ENCODE assay signal across 8 cellular contexts in genomic region chr12:123905319-123905925, GRCh38.
A peak's percentile ranks its signal among the peaks of the same experiment; 100 is the strongest.
DNase-seq lines count a peak whose midpoint lies in the region; TF ChIP-seq lines count a peak whose summit lies in the region.

No MANE protein-coding gene starts in this region.

- no peak overlapping the region for H3K4me2 ChIP-seq in SK-N-SH

- CTCF ChIA-PET in SK-N-SH (lab: Yijun Ruan, JAX) = interaction anchor here (0.6 to 3.2 kb wide), 28 partner anchors 9 to 842 kb away, joined by 3 to 21 read pairs (median 4); no protein-coding TSS in a partner anchor

- H3K9me2 ChIP-seq in SK-N-SH = no peaks in the 10 kb centered on the region

- TF ChIP-seq POLR2A in uterus (IDR thresholded peaks at IDR 0.05) = no peak

- DNase-seq in DMS 273 (lab: John Stamatoyannopoulos, UW; ENCODE audit: unreplicated experiment) = peak; percentile 62
- peak; percentile 82 for DNase-seq in Jurkat, Clone E6-1 (ENCODE audit: low read depth, low spot score)
- peak; percentile 74 for DNase-seq in SK-N-SH
- DNase-seq in activated naive CD4-positive, alpha-beta T cell treated with Interleukin-2 at 50 U/mL for 16 hours = peak; percentile 67
- peak; percentile 31 for DNase-seq in germinal center (ENCODE audit: low spot score)
- peak; percentile 66 for DNase-seq in pons (ENCODE audit: low spot score)
- peak; percentile 65 to 68 for DNase-seq in uterus
- DNase-seq in ecto neural progenitor cell (ENCODE audit: low spot score) = no peak

- TF ChIP-seq EP300 in SK-N-SH (IDR thresholded peaks at IDR 0.05; ENCODE audit: borderline replicate concordance in 1 of 2, low read depth in 1 of 2, low read length in 1 of 2) = no peak

- no peak overlapping the region for H3K9ac ChIP-seq in SK-N-SH

- peak; percentile 57 for TF ChIP-seq RAD21 in SK-N-SH (IDR thresholded peaks at IDR 0.05; ENCODE audit: low read length)

- H3K27ac ChIP-seq in SK-N-SH (ENCODE audit: low read depth in 2 of 2, low read length in 1 of 2) (no peak overlapping the region), uterus (no peak overlapping the region)

- TF ChIP-seq CTCF in SK-N-SH (IDR thresholded peaks at IDR 0.05) = peak; percentile 78
- TF ChIP-seq CTCF in uterus (IDR thresholded peaks at IDR 0.05) = peak; percentile 57 to 72 (median 65)

- intact Hi-C loops in uterus (cut with DNase I; ENCODE audit: low total_unique reads) = loop anchor here (5.0 kb wide), 1 partner anchor 168 kb away; no protein-coding TSS in a partner anchor

- H3K4me3 ChIP-seq in Jurkat, Clone E6-1 (ENCODE audit: low read length) = no peak overlapping the region
- no peak overlapping the region for H3K4me3 ChIP-seq in SK-N-SH (ENCODE audit: low read depth in 2 of 2, low read length in 1 of 2)
- H3K4me3 ChIP-seq in uterus = no peak overlapping the region

- peaks cover 0 to 6% of the 10 kb centered on the region in 2 experiments; a peak in 1 of 4 replicates for H3K4me1 ChIP-seq in SK-N-SH (ENCODE audit: control insufficient read depth in 1 of 2, insufficient read depth in 2 of 2, low read depth in 1 of 2, low read length in 1 of 2)
- H3K4me1 ChIP-seq in uterus = no peaks in the 10 kb centered on the region

- no peaks in the 10 kb centered on the region for H4K20me1 ChIP-seq in SK-N-SH (ENCODE audit: insufficient read depth)

- WGBS in SK-N-SH (ENCODE audit: low lambda C conversion rate) = 35% methylated on average over 9 of the region's 9 CpGs

- POLR2A ChIA-PET in SK-N-SH (lab: Yijun Ruan, JAX) = no interaction called here

- no peak overlapping the region for H2AFZ ChIP-seq in SK-N-SH (ENCODE audit: low read depth)

- H3K27me3 ChIP-seq in SK-N-SH (ENCODE audit: insufficient read depth) (no peaks in the 10 kb centered on the region), uterus (no peaks in the 10 kb centered on the region)

- H3K36me3 ChIP-seq in SK-N-SH (replicated peaks in 1 of 2; ENCODE audit: control insufficient read depth in 1 of 2, insufficient read depth in 2 of 2, low read length in 1 of 2) = no peaks in the 10 kb centered on the region
- no peaks in the 10 kb centered on the region for H3K36me3 ChIP-seq in uterus

- no peaks in the 10 kb centered on the region for H3K79me2 ChIP-seq in SK-N-SH (ENCODE audit: insufficient read depth)

- no peaks in the 10 kb centered on the region for H3F3A ChIP-seq in SK-N-SH (replicated peaks; ENCODE audit: insufficient read depth)

- no peaks in the 10 kb centered on the region for H3K9me3 ChIP-seq in SK-N-SH
- no peaks in the 10 kb centered on the region for H3K9me3 ChIP-seq in uterus

TF ChIP-seq in SK-N-SH, 30 proteins besides CTCF, POLR2A, EP300 and RAD21:
- TF ChIP-seq, protein P1, sequence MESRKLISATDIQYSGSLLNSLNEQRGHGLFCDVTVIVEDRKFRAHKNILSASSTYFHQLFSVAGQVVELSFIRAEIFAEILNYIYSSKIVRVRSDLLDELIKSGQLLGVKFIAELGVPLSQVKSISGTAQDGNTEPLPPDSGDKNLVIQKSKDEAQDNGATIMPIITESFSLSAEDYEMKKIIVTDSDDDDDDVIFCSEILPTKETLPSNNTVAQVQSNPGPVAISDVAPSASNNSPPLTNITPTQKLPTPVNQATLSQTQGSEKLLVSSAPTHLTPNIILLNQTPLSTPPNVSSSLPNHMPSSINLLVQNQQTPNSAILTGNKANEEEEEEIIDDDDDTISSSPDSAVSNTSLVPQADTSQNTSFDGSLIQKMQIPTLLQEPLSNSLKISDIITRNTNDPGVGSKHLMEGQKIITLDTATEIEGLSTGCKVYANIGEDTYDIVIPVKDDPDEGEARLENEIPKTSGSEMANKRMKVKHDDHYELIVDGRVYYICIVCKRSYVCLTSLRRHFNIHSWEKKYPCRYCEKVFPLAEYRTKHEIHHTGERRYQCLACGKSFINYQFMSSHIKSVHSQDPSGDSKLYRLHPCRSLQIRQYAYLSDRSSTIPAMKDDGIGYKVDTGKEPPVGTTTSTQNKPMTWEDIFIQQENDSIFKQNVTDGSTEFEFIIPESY (IDR thresholded peaks at IDR 0.05; ENCODE audit: borderline replicate concordance, low read depth) = no peak
- peak; percentile 65; the same call in 1 of the 2 replicates for TF ChIP-seq FOSL2 (IDR thresholded peaks at IDR 0.05; ENCODE audit: borderline replicate concordance, low read depth)
- TF ChIP-seq RFX5 (IDR thresholded peaks at IDR 0.05; ENCODE audit: low read length) = no peak
- TF ChIP-seq IRF3 (IDR thresholded peaks at IDR 0.05; ENCODE audit: low read depth, low read length) = no peak
- peak; percentile 54 for TF ChIP-seq JUND (IDR thresholded peaks at IDR 0.05)
- TF ChIP-seq SMC3 (IDR thresholded peaks at IDR 0.05; ENCODE audit: low read depth, low read length) = peak; percentile 56; the same call in 1 of the 2 replicates
- TF ChIP-seq, protein P2, sequence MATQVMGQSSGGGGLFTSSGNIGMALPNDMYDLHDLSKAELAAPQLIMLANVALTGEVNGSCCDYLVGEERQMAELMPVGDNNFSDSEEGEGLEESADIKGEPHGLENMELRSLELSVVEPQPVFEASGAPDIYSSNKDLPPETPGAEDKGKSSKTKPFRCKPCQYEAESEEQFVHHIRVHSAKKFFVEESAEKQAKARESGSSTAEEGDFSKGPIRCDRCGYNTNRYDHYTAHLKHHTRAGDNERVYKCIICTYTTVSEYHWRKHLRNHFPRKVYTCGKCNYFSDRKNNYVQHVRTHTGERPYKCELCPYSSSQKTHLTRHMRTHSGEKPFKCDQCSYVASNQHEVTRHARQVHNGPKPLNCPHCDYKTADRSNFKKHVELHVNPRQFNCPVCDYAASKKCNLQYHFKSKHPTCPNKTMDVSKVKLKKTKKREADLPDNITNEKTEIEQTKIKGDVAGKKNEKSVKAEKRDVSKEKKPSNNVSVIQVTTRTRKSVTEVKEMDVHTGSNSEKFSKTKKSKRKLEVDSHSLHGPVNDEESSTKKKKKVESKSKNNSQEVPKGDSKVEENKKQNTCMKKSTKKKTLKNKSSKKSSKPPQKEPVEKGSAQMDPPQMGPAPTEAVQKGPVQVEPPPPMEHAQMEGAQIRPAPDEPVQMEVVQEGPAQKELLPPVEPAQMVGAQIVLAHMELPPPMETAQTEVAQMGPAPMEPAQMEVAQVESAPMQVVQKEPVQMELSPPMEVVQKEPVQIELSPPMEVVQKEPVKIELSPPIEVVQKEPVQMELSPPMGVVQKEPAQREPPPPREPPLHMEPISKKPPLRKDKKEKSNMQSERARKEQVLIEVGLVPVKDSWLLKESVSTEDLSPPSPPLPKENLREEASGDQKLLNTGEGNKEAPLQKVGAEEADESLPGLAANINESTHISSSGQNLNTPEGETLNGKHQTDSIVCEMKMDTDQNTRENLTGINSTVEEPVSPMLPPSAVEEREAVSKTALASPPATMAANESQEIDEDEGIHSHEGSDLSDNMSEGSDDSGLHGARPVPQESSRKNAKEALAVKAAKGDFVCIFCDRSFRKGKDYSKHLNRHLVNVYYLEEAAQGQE (IDR thresholded peaks at IDR 0.05; ENCODE audit: low read depth, low read length) = no peak
- TF ChIP-seq FOXM1 (IDR thresholded peaks at IDR 0.05; ENCODE audit: low read depth) = no peak
